1 cellular context compared by ENCODE assay signal in the genomic region with DNA sequence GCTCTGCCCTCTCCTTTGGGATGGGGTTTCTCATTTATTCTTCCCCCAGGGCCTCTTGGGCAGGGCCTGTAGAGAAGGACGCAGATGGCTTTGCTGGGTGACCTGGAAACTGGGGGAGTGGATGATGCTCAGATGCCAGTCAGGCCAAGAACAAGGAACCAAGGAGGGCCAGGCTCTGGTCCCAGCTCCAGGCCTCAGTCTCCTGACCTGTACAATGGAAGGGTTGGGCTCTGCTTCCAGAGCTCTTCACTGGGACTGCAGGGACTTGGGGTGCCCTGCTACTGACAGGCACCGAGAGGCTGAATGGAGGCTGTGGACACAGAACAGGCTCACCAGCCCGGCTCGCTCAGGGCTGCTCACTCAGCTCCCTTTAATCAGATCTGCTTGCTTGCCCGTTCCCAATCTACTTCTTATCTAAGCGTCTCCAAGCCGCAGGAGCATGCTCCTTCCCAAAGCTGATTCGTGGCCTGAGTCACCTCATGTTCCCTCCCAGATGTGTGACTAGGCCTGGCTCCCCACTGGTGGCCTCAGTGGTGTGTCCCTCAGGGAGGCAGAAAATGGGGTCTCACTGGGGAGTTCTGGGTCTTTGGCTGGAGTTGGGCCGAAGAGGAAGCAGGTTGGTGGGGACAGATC.
A peak's percentile ranks its signal among the peaks of the same experiment; 100 is the strongest.
TF ChIP-seq lines count a peak whose summit lies in the region.

No MANE protein-coding gene starts in this region.

TF ChIP-seq in K562, 482 proteins besides CTCF, POLR2A, EP300 and RAD21 (continued from another document and continues in another):
- TF ChIP-seq ATF3 (IDR thresholded peaks at IDR 0.05) (0 out of 2 replicates have a peak, but pooled peaks have one; percentile 23), ATF3 (CRISPR knock-in tag; conservative IDR thresholded peaks at IDR 0.05) (no peak), CCNT2 (IDR thresholded peaks at IDR 0.05; ENCODE audit: borderline replicate concordance, extremely low read depth, insufficient read length, low read depth, low read length) (no peak), ZNF436 (CRISPR knock-in tag; IDR thresholded peaks at IDR 0.05) (no peak), ATF1 (CRISPR knock-in tag; IDR thresholded peaks at IDR 0.05) (no peak), ATF1 (tag; IDR thresholded peaks at IDR 0.05) (peak; percentile 12; the same call in 1 of the 2 replicates), ZNF354B (CRISPR knock-in tag; IDR thresholded peaks at IDR 0.05) (no peak), ZNF347 (CRISPR knock-in tag; IDR thresholded peaks at IDR 0.05; ENCODE audit: low read depth) (no peak), XRCC5 (IDR thresholded peaks at IDR 0.05; ENCODE audit: low read depth, low read length) (no peak), PTBP1 (IDR thresholded peaks at IDR 0.05; ENCODE audit: low read depth, low read length) (0 out of 2 replicates have a peak, but pooled peaks have one; percentile 66), KDM1A (IDR thresholded peaks at IDR 0.05) (peak; percentile 56 to 73; a peak in 3 of 4 replicates), E2F5 (CRISPR knock-in tag; IDR thresholded peaks at IDR 0.05) (0 out of 2 replicates have a peak, but pooled peaks have one; percentile 31), TSC22D4 (tag; IDR thresholded peaks at IDR 0.05) (no peak), PRDM10 (IDR thresholded peaks at IDR 0.05; ENCODE audit: partially characterized antibody) (peak; percentile 47), MGA (IDR thresholded peaks at IDR 0.05) (peak; percentile 93), MEF2D (tag; conservative IDR thresholded peaks at IDR 0.05; ENCODE audit: low read depth) (no peak), ZNF764 (CRISPR knock-in tag; IDR thresholded peaks at IDR 0.05; ENCODE audit: low read depth) (no peak), NFE2L1 (tag; IDR thresholded peaks at IDR 0.05; ENCODE audit: borderline replicate concordance, low read depth) (no peak)
- TF ChIP-seq, protein P1, sequence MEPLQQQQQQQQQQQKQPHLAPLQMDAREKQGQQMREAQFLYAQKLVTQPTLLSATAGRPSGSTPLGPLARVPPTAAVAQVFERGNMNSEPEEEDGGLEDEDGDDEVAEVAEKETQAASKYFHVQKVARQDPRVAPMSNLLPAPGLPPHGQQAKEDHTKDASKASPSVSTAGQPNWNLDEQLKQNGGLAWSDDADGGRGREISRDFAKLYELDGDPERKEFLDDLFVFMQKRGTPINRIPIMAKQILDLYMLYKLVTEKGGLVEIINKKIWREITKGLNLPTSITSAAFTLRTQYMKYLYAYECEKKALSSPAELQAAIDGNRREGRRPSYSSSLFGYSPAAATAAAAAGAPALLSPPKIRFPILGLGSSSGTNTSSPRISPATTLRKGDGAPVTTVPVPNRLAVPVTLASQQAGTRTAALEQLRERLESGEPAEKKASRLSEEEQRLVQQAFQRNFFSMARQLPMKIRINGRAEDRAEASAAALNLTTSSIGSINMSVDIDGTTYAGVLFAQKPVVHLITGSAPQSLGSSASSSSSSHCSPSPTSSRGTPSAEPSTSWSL (CRISPR knock-in tag; IDR thresholded peaks at IDR 0.05; ENCODE audit: borderline replicate concordance) = no peak
- TF ChIP-seq, protein P2, sequence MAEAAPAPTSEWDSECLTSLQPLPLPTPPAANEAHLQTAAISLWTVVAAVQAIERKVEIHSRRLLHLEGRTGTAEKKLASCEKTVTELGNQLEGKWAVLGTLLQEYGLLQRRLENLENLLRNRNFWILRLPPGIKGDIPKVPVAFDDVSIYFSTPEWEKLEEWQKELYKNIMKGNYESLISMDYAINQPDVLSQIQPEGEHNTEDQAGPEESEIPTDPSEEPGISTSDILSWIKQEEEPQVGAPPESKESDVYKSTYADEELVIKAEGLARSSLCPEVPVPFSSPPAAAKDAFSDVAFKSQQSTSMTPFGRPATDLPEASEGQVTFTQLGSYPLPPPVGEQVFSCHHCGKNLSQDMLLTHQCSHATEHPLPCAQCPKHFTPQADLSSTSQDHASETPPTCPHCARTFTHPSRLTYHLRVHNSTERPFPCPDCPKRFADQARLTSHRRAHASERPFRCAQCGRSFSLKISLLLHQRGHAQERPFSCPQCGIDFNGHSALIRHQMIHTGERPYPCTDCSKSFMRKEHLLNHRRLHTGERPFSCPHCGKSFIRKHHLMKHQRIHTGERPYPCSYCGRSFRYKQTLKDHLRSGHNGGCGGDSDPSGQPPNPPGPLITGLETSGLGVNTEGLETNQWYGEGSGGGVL (CRISPR knock-in tag; IDR thresholded peaks at IDR 0.05) = no peak
- TF ChIP-seq, protein P3, sequence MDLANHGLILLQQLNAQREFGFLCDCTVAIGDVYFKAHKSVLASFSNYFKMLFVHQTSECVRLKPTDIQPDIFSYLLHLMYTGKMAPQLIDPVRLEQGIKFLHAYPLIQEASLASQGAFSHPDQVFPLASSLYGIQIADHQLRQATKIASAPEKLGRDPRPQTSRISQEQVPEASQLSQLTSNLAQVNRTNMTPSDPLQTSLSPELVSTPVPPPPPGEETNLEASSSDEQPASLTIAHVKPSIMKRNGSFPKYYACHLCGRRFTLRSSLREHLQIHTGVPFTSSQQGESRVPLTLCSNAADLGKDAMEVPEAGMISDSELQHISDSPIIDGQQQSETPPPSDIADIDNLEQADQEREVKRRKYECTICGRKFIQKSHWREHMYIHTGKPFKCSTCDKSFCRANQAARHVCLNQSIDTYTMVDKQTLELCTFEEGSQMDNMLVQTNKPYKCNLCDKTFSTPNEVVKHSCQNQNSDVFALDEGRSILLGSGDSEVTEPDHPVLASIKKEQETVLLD (IDR thresholded peaks at IDR 0.05) = no peak
- TF ChIP-seq, protein P4, sequence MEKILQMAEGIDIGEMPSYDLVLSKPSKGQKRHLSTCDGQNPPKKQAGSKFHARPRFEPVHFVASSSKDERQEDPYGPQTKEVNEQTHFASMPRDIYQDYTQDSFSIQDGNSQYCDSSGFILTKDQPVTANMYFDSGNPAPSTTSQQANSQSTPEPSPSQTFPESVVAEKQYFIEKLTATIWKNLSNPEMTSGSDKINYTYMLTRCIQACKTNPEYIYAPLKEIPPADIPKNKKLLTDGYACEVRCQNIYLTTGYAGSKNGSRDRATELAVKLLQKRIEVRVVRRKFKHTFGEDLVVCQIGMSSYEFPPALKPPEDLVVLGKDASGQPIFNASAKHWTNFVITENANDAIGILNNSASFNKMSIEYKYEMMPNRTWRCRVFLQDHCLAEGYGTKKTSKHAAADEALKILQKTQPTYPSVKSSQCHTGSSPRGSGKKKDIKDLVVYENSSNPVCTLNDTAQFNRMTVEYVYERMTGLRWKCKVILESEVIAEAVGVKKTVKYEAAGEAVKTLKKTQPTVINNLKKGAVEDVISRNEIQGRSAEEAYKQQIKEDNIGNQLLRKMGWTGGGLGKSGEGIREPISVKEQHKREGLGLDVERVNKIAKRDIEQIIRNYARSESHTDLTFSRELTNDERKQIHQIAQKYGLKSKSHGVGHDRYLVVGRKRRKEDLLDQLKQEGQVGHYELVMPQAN (IDR thresholded peaks at IDR 0.05; ENCODE audit: borderline replicate concordance) = no peak
